Comparison of ENCODE assay signal across 36 cellular contexts in the genomic region with DNA sequence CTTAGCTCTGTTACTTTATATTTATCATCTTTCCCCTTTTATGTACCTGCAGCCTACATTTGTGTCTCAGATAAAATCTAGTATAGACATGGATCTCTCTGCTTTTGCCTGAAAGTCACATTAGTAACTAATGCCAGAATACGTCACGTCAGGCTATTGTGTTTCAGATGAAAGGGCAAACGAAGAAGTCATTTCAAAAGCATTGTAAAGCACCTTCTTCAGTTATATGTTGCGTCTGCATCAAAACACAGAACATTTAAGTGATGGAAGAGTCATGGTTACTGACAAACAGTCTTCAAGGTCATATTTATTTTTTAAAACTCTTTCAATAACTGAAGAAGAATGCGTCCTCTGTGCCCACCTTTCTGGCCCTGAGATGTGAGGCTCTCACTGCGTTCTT.
"Had no signal": no experiment of that assay in that cellular context is flagged by ENCODE, and none has a peak within 500 bp of the region (broad histone marks: within the 10 kb centered on the region; RNA-seq: fewer than 3 reads in every experiment).

No MANE protein-coding gene starts in this region.

- H3K9ac ChIP-seq: KMS-11 had no signal

- H3K27ac ChIP-seq: body of pancreas, breast epithelium, KMS-11, PC-9, RWPE1, WERI-Rb-1 had no signal

- FAIRE-seq: astrocyte, RCC 7860 had no signal

- H3K4me2 ChIP-seq: KMS-11, PC-9 had no signal

- H3K9me3 ChIP-seq: body of pancreas, breast epithelium had no signal

- H2AFZ ChIP-seq: PC-9 had no signal

- ATAC-seq: activated CD8-positive, alpha-beta memory T cell treated with anti-CD3 and anti-CD28 coated beads, Interleukin-2, amount 10 ng/mL, durations not matched to agents 7 days and 5 days; activated T-cell treated with anti-CD3 and anti-CD28 coated beads, Interleukin-2, amount 50 U/mL, for 72 hours; activated T-helper 17 cell treated with anti-CD3 and anti-CD28 coated beads, Interleukin-2, amount 50 U/mL, for 72 hours had no signal

- H3K36me3 ChIP-seq: breast epithelium, WERI-Rb-1 had no signal

- H3K4me3 ChIP-seq: body of pancreas, breast epithelium, PC-9 had no signal

- DNase-seq: activated CD4-positive, alpha-beta memory T cell treated with anti-CD3 and anti-CD28 coated beads, Interleukin-2, amount 10 ng/mL, durations not matched to agents 7 days and 5 days; activated CD4-positive, alpha-beta T cell treated with anti-CD3 and anti-CD28 coated beads for 1 hour; activated CD4-positive, alpha-beta T cell treated with anti-CD3 and anti-CD28 coated beads for 48 hours; activated CD4-positive, CD25-positive, alpha-beta regulatory T cell; activated CD8-positive, alpha-beta memory T cell treated with anti-CD3 and anti-CD28 coated beads for 24 hours; activated CD8-positive, alpha-beta memory T cell treated with anti-CD3 and anti-CD28 coated beads, Interleukin-2, amount 10 ng/mL, durations not matched to agents 7 days and 5 days; activated effector memory CD4-positive, alpha-beta T cell treated with anti-CD3 and anti-CD28 coated beads, Interleukin-2, amount 50 U/mL, for 16 hours; activated naive CD4-positive, alpha-beta T cell; activated naive CD8-positive, alpha-beta T cell treated with anti-CD3 and anti-CD28 coated beads, Interleukin-2, amount 10 ng/mL, durations not matched to agents 7 days and 5 days; activated T-cell treated with anti-CD3 and anti-CD28 coated beads, Interleukin-2, amount 50 U/mL, for 1 hour; activated T-cell treated with anti-CD3 and anti-CD28 coated beads, Interleukin-2, amount 50 U/mL, for 72 hours; amygdala; body of pancreas; MM.1S; MV-4-11; NCI-H1092; NCI-H1436 treated with DMSO at 0.1 percent for 48 hours; NCI-H1694 treated with DMSO at 0.1 percent for 48 hours; NCI-H2029 treated with DMSO at 0.1 percent for 48 hours; NCI-H2107; NCI-H2171; NCI-H510A; NCI-H526; NCI-H748 treated with DMSO at 0.1 percent for 48 hours; NK-92 treated with Interleukin-12 subunit alpha and Interleukin-12 subunit beta, amount 100 ng/mL, for 24 hours; PC-9; Right ventricle myocardium superior; SW 1271; T1000; WERI-Rb-1 had no signal

- H3K27me3 ChIP-seq: body of pancreas, breast epithelium had no signal

- H3K4me1 ChIP-seq: body of pancreas, breast epithelium had no signal
